ENCODE assay signal across 8 cellular contexts in the genomic region with DNA sequence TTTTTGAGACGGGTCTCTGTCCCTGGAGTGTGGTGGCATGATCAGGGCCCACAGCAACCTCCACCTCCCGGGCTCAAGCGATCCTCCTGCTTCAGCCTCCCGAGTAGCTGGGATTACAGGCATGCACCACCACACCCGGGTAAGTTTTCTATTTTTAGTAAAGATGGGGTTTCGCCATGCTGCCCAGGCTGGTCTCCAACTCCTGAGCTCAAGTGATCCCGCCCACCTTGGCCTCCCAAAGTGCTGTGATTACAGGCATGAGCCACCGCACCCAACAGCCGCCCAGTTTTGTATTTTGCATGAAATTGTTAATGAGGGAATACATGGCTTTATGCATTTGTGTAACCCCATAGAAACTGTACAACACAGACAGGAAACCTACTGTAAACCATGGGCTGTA. TPM values are rescaled to one million over a fixed set of nuclear protein-coding genes. Genes with fewer than 3 reads are reported as not detected.
DNase-seq lines count a peak whose midpoint lies in the region; ATAC-seq, FAIRE-seq and TF ChIP-seq lines count a peak whose summit lies in the region.

No MANE protein-coding gene starts in this region.

- intact Hi-C loops in Caco-2 (cut with micrococcal nuclease; ENCODE audit: unreplicated experiment) = loop anchor here (1.0 to 10.0 kb wide), 2 partner anchors 18 to 134 kb away; a partner anchor contains a TSS
- intact Hi-C loops in K562 (cut with micrococcal nuclease) = loop anchor here (1.0 to 5.0 kb wide), 2 partner anchors 18 to 162 kb away; no protein-coding TSS in a partner anchor

- H3K4me1 ChIP-seq in Caco-2 (peaks cover 8% of the 10 kb centered on the region; the same call in 1 of the 2 replicates), KMS-11 (ENCODE audit: low read depth, poor library complexity, severe bottlenecking) (peaks cover 14% of the 10 kb centered on the region), K562 (replicated peaks in 1 of 2; ENCODE audit: control insufficient read depth in 2 of 2, insufficient read depth in 2 of 2, low read length in 2 of 2) (peaks cover 32 to 66% of the 10 kb centered on the region in 2 experiments; a peak in 4 of 5 replicates), neuronal stem cell (ENCODE audit: control insufficient read depth in 2 of 2, insufficient read depth in 1 of 2, low read depth in 1 of 2, low read length in 2 of 2) (peaks cover 12 to 17% of the 10 kb centered on the region in 2 donors)

- peaks cover under 1% of the 10 kb centered on the region for H3K79me1 ChIP-seq in neuronal stem cell (ENCODE audit: low read depth, low read length)

- no peak overlapping the region for H3K14ac ChIP-seq in neuronal stem cell (ENCODE audit: low read length)

- no peaks in the 10 kb centered on the region for H3K36me3 ChIP-seq in Caco-2 (ENCODE audit: control insufficient read depth, insufficient read depth, low read length)
- H3K36me3 ChIP-seq in KMS-11 (ENCODE audit: insufficient read depth) = no peaks in the 10 kb centered on the region
- H3K36me3 ChIP-seq in K562 (ENCODE audit: control insufficient read depth, insufficient read depth, low read length) = peaks cover 52% of the 10 kb centered on the region
- peaks cover 10 to 41% of the 10 kb centered on the region in 2 donors for H3K36me3 ChIP-seq in neuronal stem cell (replicated peaks in 1 of 2; ENCODE audit: control insufficient read depth in 2 of 2, insufficient read depth in 2 of 2, low read length in 2 of 2)

- H2AFZ ChIP-seq in KMS-11 (ENCODE audit: low read depth) (no peak overlapping the region), K562 (ENCODE audit: low read depth, low read length) (no peak overlapping the region), neuronal stem cell (ENCODE audit: low read length) (no peak overlapping the region)

- H3K36me3 Mint-ChIP-seq in Caco-2 (ENCODE audit: insufficient read depth, unreplicated experiment) = peaks cover 36% of the 10 kb centered on the region

- no peak for TF ChIP-seq EP300 in K562 (IDR thresholded peaks at IDR 0.05; ENCODE audit: low read length)

- H3K4me1 Mint-ChIP-seq in Caco-2 (ENCODE audit: low read depth, unreplicated experiment) = no peaks in the 10 kb centered on the region

- TF ChIP-seq POLR2A in K562 (conservative IDR thresholded peaks at IDR 0.05) = no peak

- in situ Hi-C loops in K562 (cut with MboI) = no loop called here

- H3K27me3 ChIP-seq in Caco-2 (replicated peaks; ENCODE audit: control insufficient read depth, insufficient read depth, low read length) (no peaks in the 10 kb centered on the region), KMS-11 (ENCODE audit: insufficient read depth, low read depth) (no peaks in the 10 kb centered on the region), K562 (ENCODE audit: control insufficient read depth in 2 of 2, insufficient read depth in 2 of 2, low read length in 2 of 2) (no peaks in the 10 kb centered on the region), neuronal stem cell (ENCODE audit: control insufficient read depth in 3 of 3, insufficient read depth in 3 of 3, low read depth in 1 of 3, low read length in 3 of 3) (peaks cover 0 to 33% (median 5%) of the 10 kb centered on the region in 3 experiments)

- FAIRE-seq in K562 (lab: Jason Lieb, UNC) = no peak

- H3K9ac ChIP-seq in KMS-11 (no peak overlapping the region), K562 (ENCODE audit: insufficient read depth in 1 of 2, low read depth in 2 of 2, low read length in 2 of 2) (peak overlapping the region; percentile 17 to 70; a peak in 1 of 4 replicates), neuronal stem cell (ENCODE audit: low read depth, low read length, poor library complexity) (no peak overlapping the region)

- peak overlapping the region; percentile 64 for H3K4me3 Mint-ChIP-seq in Caco-2 (ENCODE audit: unreplicated experiment)

- H4K8ac ChIP-seq in neuronal stem cell (ENCODE audit: low read depth, low read length) = no peak overlapping the region

- peaks cover 34% of the 10 kb centered on the region for H3K79me2 ChIP-seq in KMS-11 (ENCODE audit: insufficient read depth, low read depth)
- peaks cover 62% of the 10 kb centered on the region for H3K79me2 ChIP-seq in K562 (ENCODE audit: control insufficient read depth, insufficient read depth, low read length)

- H3K18ac ChIP-seq in neuronal stem cell (ENCODE audit: low read length) = no peak overlapping the region

- no peak overlapping the region for H3K23ac ChIP-seq in neuronal stem cell (ENCODE audit: low read depth, low read length, poor library complexity)

- H3K27ac ChIP-seq in KMS-11 = peak overlapping the region; percentile 38; the same call in 1 of the 2 replicates
- peak overlapping the region; percentile 54; the same call in 2 of the 3 replicates for H3K27ac ChIP-seq in K562 (ENCODE audit: extremely low read depth, low read depth, low read length)
- H3K27ac ChIP-seq in neuronal stem cell (replicated peaks; ENCODE audit: low read length) = no peak overlapping the region

- H3K9me1 ChIP-seq in K562 (ENCODE audit: control insufficient read depth, insufficient read depth, low read length) = no peaks in the 10 kb centered on the region

- H3K4me2 ChIP-seq in KMS-11 = peak overlapping the region; percentile 54
- H3K4me2 ChIP-seq in K562 (ENCODE audit: insufficient read depth, low read length) = peak overlapping the region; percentile 65; the same call in 1 of the 2 replicates
- peak overlapping the region; percentile 2 for H3K4me2 ChIP-seq in neuronal stem cell (ENCODE audit: insufficient read depth, low read length, poor library complexity, severe bottlenecking)

- CTCF ChIA-PET in Caco-2 (lab: Charles Lee) = interaction anchor here (0.6 to 5.0 kb wide), 4 partner anchors 7 to 261 kb away, joined by 3 to 37 read pairs (median 4); no protein-coding TSS in a partner anchor
- CTCF ChIA-PET in K562 (lab: Yijun Ruan, JAX; ENCODE audit: low intra/inter-chr PET ratio) = no interaction called here

- H4K91ac ChIP-seq in neuronal stem cell (ENCODE audit: low read depth, low read length, poor library complexity) = no peak overlapping the region

- H2BK12ac ChIP-seq in neuronal stem cell (ENCODE audit: low read length) = no peak overlapping the region

- no peaks in the 10 kb centered on the region for H3K27me3 Mint-ChIP-seq in Caco-2 (ENCODE audit: insufficient read depth, unreplicated experiment)

- TF ChIP-seq CTCF in Caco-2 (IDR thresholded peaks at IDR 0.05; ENCODE audit: insufficient read depth in 1 of 2, low read depth in 1 of 2, low read length in 1 of 2, severe bottlenecking in 1 of 2, unreplicated experiment in 1 of 2) (no peak), KMS-11 (conservative IDR thresholded peaks at IDR 0.05; ENCODE audit: low read depth, low read length) (no peak), K562 (IDR thresholded peaks at IDR 0.05 in 2 of 3, conservative IDR thresholded peaks at IDR 0.05 in 1 of 3; ENCODE audit: insufficient read depth in 2 of 3, low read depth in 1 of 3, low read length in 3 of 3) (no peak)

- no peak overlapping the region for H3K4me3 ChIP-seq in Caco-2 (ENCODE audit: low read depth, low read length)
- H3K4me3 ChIP-seq in KMS-11 (IDR thresholded peaks at IDR 0.05; ENCODE audit: insufficient read depth, low read depth, low read length) = no peak overlapping the region
- no peak overlapping the region for H3K4me3 ChIP-seq in K562
- no peak overlapping the region for H3K4me3 ChIP-seq in neuronal stem cell (ENCODE audit: low read length in 2 of 2)

- no peak for ATAC-seq in K562

- POLR2A ChIA-PET in Caco-2 (lab: Charles Lee) = interaction anchor here (0.6 to 0.9 kb wide), 7 partner anchors 11 to 440 kb away, joined by 3 to 8 read pairs (median 3); a partner anchor contains a TSS
- POLR2A ChIA-PET in K562 (lab: Yijun Ruan, JAX) = interaction anchor here (0.5 to 1.7 kb wide), 5 partner anchors 8 to 147 kb away, joined by 3 to 5 read pairs (median 3); a partner anchor contains a TSS

- TF ChIP-seq RAD21 in K562 (CRISPR knock-in tag; conservative IDR thresholded peaks at IDR 0.05 in 1 of 2, IDR thresholded peaks at IDR 0.05 in 1 of 2) = no peak

- no TSS peak for BruUV-seq in Caco-2 (replicated peaks; lab: Mats Ljungman, UMichigan)
- no TSS peak for BruUV-seq in K562 (replicated peaks; lab: Mats Ljungman, UMichigan)

- no peak overlapping the region for H3K4ac ChIP-seq in neuronal stem cell (ENCODE audit: low read length)

- H3K9me3 Mint-ChIP-seq in Caco-2 (ENCODE audit: unreplicated experiment) = no peaks in the 10 kb centered on the region

- DNase-seq in Caco-2 (no peak), K562 (ENCODE audit: extremely low read depth in 1 of 4, low spot score in 3 of 4) (no peak), neuronal stem cell (ENCODE audit: low spot score) (no peak), NCI-H1092 treated with DMSO at 0.1 percent for 48 hours (lab: John Stamatoyannopoulos, UW) (no peak), NCI-H69 (lab: John Stamatoyannopoulos, UW) (no peak), NK-92 (lab: John Stamatoyannopoulos, UW; ENCODE audit: unreplicated experiment) (no peak), Kasumi-1 (lab: John Stamatoyannopoulos, UW) (no peak)

- no peak overlapping the region for H2BK15ac ChIP-seq in neuronal stem cell (ENCODE audit: low read length)

- H3K9me3 ChIP-seq in Caco-2 (no peaks in the 10 kb centered on the region), K562 (replicated peaks; ENCODE audit: control insufficient read depth, insufficient read depth, low read depth, low read length) (no peaks in the 10 kb centered on the region), neuronal stem cell (replicated peaks in 1 of 2; ENCODE audit: control insufficient read depth in 2 of 2, insufficient read depth in 1 of 2, low read depth in 1 of 2, low read length in 2 of 2) (no peaks in the 10 kb centered on the region)

- peak overlapping the region; percentile 60 for H3K27ac Mint-ChIP-seq in Caco-2 (ENCODE audit: unreplicated experiment)

- H2BK5ac ChIP-seq in neuronal stem cell (ENCODE audit: low read length) = no peak overlapping the region

- no peaks in the 10 kb centered on the region for H4K20me1 ChIP-seq in KMS-11 (ENCODE audit: insufficient read depth)
- no peaks in the 10 kb centered on the region for H4K20me1 ChIP-seq in K562 (replicated peaks; ENCODE audit: control insufficient read depth, insufficient read depth, low read length)

- H2AK5ac ChIP-seq in neuronal stem cell (ENCODE audit: low read depth, low read length) = no peak overlapping the region

- H2BK120ac ChIP-seq in neuronal stem cell (ENCODE audit: low read depth, low read length) = no peak overlapping the region

- 45% methylated on average over 5 of the region's 9 CpGs for WGBS in K562 (ENCODE audit: insufficient coverage, low coverage, missing lambda C conversion rate)
- WGBS in neuronal stem cell (ENCODE audit: extremely low coverage in 2 of 2, insufficient read length in 2 of 2, insufficient replicate concordance in 1 of 2), 2 donors = no CpG with 5 or more reads among the region's 9 CpGs

RNA-seq across cellular contexts. Expression of a gene that starts 2.8 kb away (rescaled TPM):
- 13.0 and 15.7 TPM in 2 replicates for total RNA-seq in Caco-2 (2022)
- total RNA-seq in K562 (2011; cell fraction: chromatin; rRNA removed; ENCODE audit: low replicate concordance) = 54.8 and 157 TPM in 2 replicates
- total RNA-seq in K562 (2011; cell fraction: nucleolus; rRNA removed) = 105 and 155 TPM in 2 replicates
- total RNA-seq in K562 (2011; cell fraction: nucleoplasm; rRNA removed) = 55.0 and 81.2 TPM in 2 replicates
- 52.7 and 81.2 TPM in 2 replicates for total RNA-seq in K562 (2014; rRNA removed)
- total RNA-seq in K562 (2014; rRNA removed; fragmentation: Illumina TruSeq; extraction: Trizol) = 3.1 and 5.5 TPM in 2 replicates
- 32.7 and 36.8 TPM in 2 replicates for total RNA-seq in K562 (2015; rRNA removed; fragmentation: Illumina TruSeq; extraction: Trizol)
- total RNA-seq in K562 (2021) = 70.5 and 81.8 TPM in 2 replicates
- polyA plus RNA-seq in K562 (2011; rRNA removed) = 9.6 and 29.7 TPM in 2 replicates
- polyA plus RNA-seq in K562 (2011; cell fraction: cytosol; rRNA removed) = 21.0 and 26.6 TPM in 2 replicates
- 174 and 259 TPM in 2 replicates for polyA plus RNA-seq in K562 (2011; cell fraction: nucleus; rRNA removed)
- polyA plus RNA-seq in K562 (2012) = 59.1 and 135 TPM in 2 replicates
- polyA plus RNA-seq in K562 (2014; fragmentation: Illumina TruSeq; extraction: Trizol) = 13.5 and 40.2 TPM in 2 replicates
- polyA plus RNA-seq in K562 (2014; fragmentation: Nextera tagmentation; extraction: Ambion mirVana) = 1 to 10 TPM in 1 of 2 experiments, under 1 TPM in 1; 0.30 to 1.7 TPM
- 63.7 and 77.8 TPM in 2 replicates for polyA plus RNA-seq in K562 (2014; rRNA removed)
- polyA minus RNA-seq in K562 (2011; rRNA and poly(A)+ RNA removed) = 3.6 and 6.7 TPM in 2 replicates
- 13.5 and 33.9 TPM in 2 replicates for polyA minus RNA-seq in K562 (2011; cell fraction: cytosol; rRNA and poly(A)+ RNA removed)
- polyA minus RNA-seq in K562 (2011; cell fraction: nucleus; rRNA and poly(A)+ RNA removed) = 26.9 and 53.0 TPM in 2 replicates
- 5.4 TPM for polyA plus RNA-seq in neuronal stem cell (2013, experiment 1 of 2)
- polyA plus RNA-seq in neuronal stem cell (2013, experiment 2 of 2) = 4.9 TPM

RNA-seq across cellular contexts. Expression of a gene that starts 6.0 kb away (rescaled TPM):
- total RNA-seq in Caco-2 (2022) = 91.3 and 93.8 TPM in 2 replicates
- 126 and 302 TPM in 2 replicates for total RNA-seq in K562 (2011; cell fraction: chromatin; rRNA removed; ENCODE audit: low replicate concordance)
- 207 and 213 TPM in 2 replicates for total RNA-seq in K562 (2011; cell fraction: nucleolus; rRNA removed)
- 179 and 187 TPM in 2 replicates for total RNA-seq in K562 (2011; cell fraction: nucleoplasm; rRNA removed)
- 152 and 196 TPM in 2 replicates for total RNA-seq in K562 (2014; rRNA removed)
- 101 and 103 TPM in 2 replicates for total RNA-seq in K562 (2014; rRNA removed; fragmentation: Illumina TruSeq; extraction: Trizol)
- total RNA-seq in K562 (2015; rRNA removed; fragmentation: Illumina TruSeq; extraction: Trizol) = 134 and 146 TPM in 2 replicates
- total RNA-seq in K562 (2021) = 226 and 231 TPM in 2 replicates
- polyA plus RNA-seq in K562 (2011; rRNA removed) = 105 and 117 TPM in 2 replicates
- polyA plus RNA-seq in K562 (2011; cell fraction: cytosol; rRNA removed) = 174 and 276 TPM in 2 replicates
- polyA plus RNA-seq in K562 (2011; cell fraction: nucleus; rRNA removed) = 211 and 324 TPM in 2 replicates
- polyA plus RNA-seq in K562 (2012) = 177 and 213 TPM in 2 replicates
- 192 and 229 TPM in 2 replicates for polyA plus RNA-seq in K562 (2014; fragmentation: Illumina TruSeq; extraction: Trizol)
- polyA plus RNA-seq in K562 (2014; fragmentation: Nextera tagmentation; extraction: Ambion mirVana) = 10 to 100 TPM; 11.1 to 26.5 TPM
- 250 and 277 TPM in 2 replicates for polyA plus RNA-seq in K562 (2014; rRNA removed)
- polyA minus RNA-seq in K562 (2011; rRNA and poly(A)+ RNA removed) = 45.9 and 88.5 TPM in 2 replicates
- 72.1 and 79.8 TPM in 2 replicates for polyA minus RNA-seq in K562 (2011; cell fraction: cytosol; rRNA and poly(A)+ RNA removed)
- 70.5 and 80.1 TPM in 2 replicates for polyA minus RNA-seq in K562 (2011; cell fraction: nucleus; rRNA and poly(A)+ RNA removed)
- 94.9 TPM for polyA plus RNA-seq in neuronal stem cell (2013, experiment 1 of 2)
- 91.4 TPM for polyA plus RNA-seq in neuronal stem cell (2013, experiment 2 of 2)

RNA-seq across cellular contexts. Expression of a gene that starts 15.6 kb away (rescaled TPM):
- 0.75 and 1.2 TPM in 2 replicates for total RNA-seq in Caco-2 (2022)
- total RNA-seq in K562 (2011; cell fraction: chromatin; rRNA removed; ENCODE audit: low replicate concordance) = 14.9 and 45.4 TPM in 2 replicates
- 31.0 and 32.8 TPM in 2 replicates for total RNA-seq in K562 (2011; cell fraction: nucleolus; rRNA removed)
- 15.7 and 24.1 TPM in 2 replicates for total RNA-seq in K562 (2011; cell fraction: nucleoplasm; rRNA removed)
- 8.4 and 9.5 TPM in 2 replicates for total RNA-seq in K562 (2014; rRNA removed)
- total RNA-seq in K562 (2014; rRNA removed; fragmentation: Illumina TruSeq; extraction: Trizol) = 2.7 and 4.0 TPM in 2 replicates
- total RNA-seq in K562 (2015; rRNA removed; fragmentation: Illumina TruSeq; extraction: Trizol) = 12.3 and 13.4 TPM in 2 replicates
- total RNA-seq in K562 (2021) = 9.6 and 14.8 TPM in 2 replicates
- 12.7 and 16.4 TPM in 2 replicates for polyA plus RNA-seq in K562 (2011; rRNA removed)
- polyA plus RNA-seq in K562 (2011; cell fraction: cytosol; rRNA removed) = 21.2 and 25.6 TPM in 2 replicates
- polyA plus RNA-seq in K562 (2011; cell fraction: nucleus; rRNA removed) = 48.7 and 48.8 TPM in 2 replicates
- polyA plus RNA-seq in K562 (2012) = 24.3 and 60.0 TPM in 2 replicates
- polyA plus RNA-seq in K562 (2014; fragmentation: Illumina TruSeq; extraction: Trizol) = 5.6 and 7.3 TPM in 2 replicates
- polyA plus RNA-seq in K562 (2014; fragmentation: Nextera tagmentation; extraction: Ambion mirVana) = under 1 TPM in 1 of 2 experiments, not detected in 1; 0.07 TPM
- 11.1 and 11.6 TPM in 2 replicates for polyA plus RNA-seq in K562 (2014; rRNA removed)
- polyA minus RNA-seq in K562 (2011; rRNA and poly(A)+ RNA removed) = 5.5 and 12.0 TPM in 2 replicates
- 7.0 and 13.6 TPM in 2 replicates for polyA minus RNA-seq in K562 (2011; cell fraction: cytosol; rRNA and poly(A)+ RNA removed)
- polyA minus RNA-seq in K562 (2011; cell fraction: nucleus; rRNA and poly(A)+ RNA removed) = 9.8 and 16.1 TPM in 2 replicates
- 4.8 TPM for polyA plus RNA-seq in neuronal stem cell (2013, experiment 1 of 2)
- polyA plus RNA-seq in neuronal stem cell (2013, experiment 2 of 2) = 4.7 TPM

RNA-seq across cellular contexts. Expression of a gene that starts 24.4 kb away (rescaled TPM):
- total RNA-seq in Caco-2 (2022) (not detected in 2 replicates), K562 (2014; rRNA removed) (not detected in 2 replicates), K562 (2014; rRNA removed; fragmentation: Illumina TruSeq; extraction: Trizol) (not detected in 2 replicates), K562 (2015; rRNA removed; fragmentation: Illumina TruSeq; extraction: Trizol) (not detected in 2 replicates), K562 (2021) (not detected in 2 replicates)
- total RNA-seq in K562 (2011; cell fraction: chromatin; rRNA removed; ENCODE audit: low replicate concordance) = not detected in 2 replicates
- total RNA-seq in K562 (2011; cell fraction: nucleolus; rRNA removed) = not detected in 2 replicates
- not detected in 2 replicates for total RNA-seq in K562 (2011; cell fraction: nucleoplasm; rRNA removed)
- polyA plus RNA-seq in K562 (2011; rRNA removed) (not detected in 2 replicates), K562 (2014; fragmentation: Illumina TruSeq; extraction: Trizol) (not detected in 2 replicates), K562 (2014; fragmentation: Nextera tagmentation; extraction: Ambion mirVana) (not detected), K562 (2014; rRNA removed) (not detected in 2 replicates)
- not detected in 2 replicates for polyA plus RNA-seq in K562 (2011; cell fraction: cytosol; rRNA removed)
- polyA plus RNA-seq in K562 (2011; cell fraction: nucleus; rRNA removed) = not detected in 2 replicates
- 0.56 and 0.65 TPM in 2 replicates for polyA plus RNA-seq in K562 (2012)
- not detected in 2 replicates for polyA minus RNA-seq in K562 (2011; rRNA and poly(A)+ RNA removed)
- polyA minus RNA-seq in K562 (2011; cell fraction: cytosol; rRNA and poly(A)+ RNA removed) = not detected in 2 replicates
- polyA minus RNA-seq in K562 (2011; cell fraction: nucleus; rRNA and poly(A)+ RNA removed) = not detected in 2 replicates
- not detected for polyA plus RNA-seq in neuronal stem cell (2013, experiment 1 of 2)
- not detected for polyA plus RNA-seq in neuronal stem cell (2013, experiment 2 of 2)

RNA-seq across cellular contexts. Expression of a gene that starts 42.8 kb away (rescaled TPM):
- 93.7 and 95.6 TPM in 2 replicates for total RNA-seq in Caco-2 (2022)
- total RNA-seq in K562 (2011; cell fraction: chromatin; rRNA removed; ENCODE audit: low replicate concordance) = 39.3 and 72.5 TPM in 2 replicates
- total RNA-seq in K562 (2011; cell fraction: nucleolus; rRNA removed) = 41.0 and 46.2 TPM in 2 replicates
- total RNA-seq in K562 (2011; cell fraction: nucleoplasm; rRNA removed) = 38.1 and 43.2 TPM in 2 replicates
- 39.2 and 59.3 TPM in 2 replicates for total RNA-seq in K562 (2014; rRNA removed)
- 9.1 and 10.3 TPM in 2 replicates for total RNA-seq in K562 (2014; rRNA removed; fragmentation: Illumina TruSeq; extraction: Trizol)
- total RNA-seq in K562 (2015; rRNA removed; fragmentation: Illumina TruSeq; extraction: Trizol) = 17.1 and 23.4 TPM in 2 replicates
- total RNA-seq in K562 (2021) = 121 and 133 TPM in 2 replicates
- polyA plus RNA-seq in K562 (2011; rRNA removed) = 5.9 and 8.7 TPM in 2 replicates
- polyA plus RNA-seq in K562 (2011; cell fraction: cytosol; rRNA removed) = 11.3 and 17.7 TPM in 2 replicates
- 39.1 and 51.6 TPM in 2 replicates for polyA plus RNA-seq in K562 (2011; cell fraction: nucleus; rRNA removed)
- polyA plus RNA-seq in K562 (2012) = 37.4 and 57.1 TPM in 2 replicates
- polyA plus RNA-seq in K562 (2014; fragmentation: Illumina TruSeq; extraction: Trizol) = 45.3 and 68.0 TPM in 2 replicates
- 10 to 100 TPM in 1 of 2 experiments, 1 to 10 TPM in 1; 2.8 to 10.5 TPM for polyA plus RNA-seq in K562 (2014; fragmentation: Nextera tagmentation; extraction: Ambion mirVana)
- 44.8 and 45.2 TPM in 2 replicates for polyA plus RNA-seq in K562 (2014; rRNA removed)
- polyA minus RNA-seq in K562 (2011; rRNA and poly(A)+ RNA removed) = 4.5 and 6.6 TPM in 2 replicates
- polyA minus RNA-seq in K562 (2011; cell fraction: cytosol; rRNA and poly(A)+ RNA removed) = 55.8 and 74.4 TPM in 2 replicates
- polyA minus RNA-seq in K562 (2011; cell fraction: nucleus; rRNA and poly(A)+ RNA removed) = 14.8 and 15.6 TPM in 2 replicates
- polyA plus RNA-seq in neuronal stem cell (2013, experiment 1 of 2) = 37.0 TPM
- polyA plus RNA-seq in neuronal stem cell (2013, experiment 2 of 2) = 39.4 TPM

Comparison
In these comparisons a context has a peak if more than half of its experiments do, and no peak if none do; other contexts are left out.
1. H3K4me2 ChIP-seq: peak in every context shown above with its lines; median percentile 65 in K562; 54 in KMS-11; 2 in neuronal stem cell.
2. H3K9ac ChIP-seq: peak in K562 (2 of 2); none in KMS-11 (single experiment) and neuronal stem cell (single experiment).